Comparison of ENCODE assay signal across 1 cellular context in the genomic region with DNA sequence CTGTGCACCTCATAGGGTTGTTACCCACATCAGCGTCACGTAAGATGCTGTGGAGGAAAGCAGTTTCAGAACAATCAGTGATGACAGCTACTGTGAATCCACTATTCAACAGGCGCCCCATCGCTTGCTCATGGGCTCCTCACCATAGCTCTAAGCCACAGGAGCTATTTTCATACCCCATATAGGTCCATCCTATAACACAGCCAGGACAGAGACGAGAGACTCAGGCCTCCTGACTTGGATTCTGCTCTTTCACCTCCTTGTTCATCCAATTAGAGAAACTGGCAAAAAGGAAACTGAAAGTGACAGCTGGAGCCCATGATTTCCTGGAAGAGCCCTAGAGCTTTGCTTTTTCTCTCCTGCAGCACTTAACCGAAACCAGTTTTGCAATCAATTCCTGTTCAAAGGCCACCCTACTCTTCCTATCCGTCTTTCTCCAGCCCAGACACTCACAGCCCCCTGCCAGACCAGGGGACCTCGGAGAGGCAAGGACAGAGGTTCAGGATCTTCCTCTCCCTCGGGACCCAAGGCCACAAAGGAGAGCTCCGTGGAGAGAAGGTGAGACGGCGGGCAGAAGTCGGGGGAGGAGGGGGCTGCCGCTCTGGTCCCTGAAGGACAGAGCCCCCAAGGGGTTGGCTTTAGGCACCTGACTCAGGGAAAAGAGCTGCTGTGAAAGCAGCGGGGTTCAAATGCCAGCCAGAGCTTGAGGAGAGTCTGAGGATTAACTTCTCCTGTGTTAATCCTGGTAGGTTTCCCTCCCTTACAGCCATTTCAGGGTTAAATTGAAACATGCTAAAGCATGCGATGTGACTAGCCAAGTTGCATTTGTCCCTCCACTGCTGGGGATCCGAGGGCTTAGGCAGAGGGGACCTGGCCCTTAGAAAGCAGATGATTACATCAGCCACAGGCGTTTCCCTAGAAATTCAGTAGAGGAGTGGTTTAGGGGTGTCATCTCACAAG.
TF ChIP-seq lines count a peak whose summit lies in the region.

A gene with protein sequence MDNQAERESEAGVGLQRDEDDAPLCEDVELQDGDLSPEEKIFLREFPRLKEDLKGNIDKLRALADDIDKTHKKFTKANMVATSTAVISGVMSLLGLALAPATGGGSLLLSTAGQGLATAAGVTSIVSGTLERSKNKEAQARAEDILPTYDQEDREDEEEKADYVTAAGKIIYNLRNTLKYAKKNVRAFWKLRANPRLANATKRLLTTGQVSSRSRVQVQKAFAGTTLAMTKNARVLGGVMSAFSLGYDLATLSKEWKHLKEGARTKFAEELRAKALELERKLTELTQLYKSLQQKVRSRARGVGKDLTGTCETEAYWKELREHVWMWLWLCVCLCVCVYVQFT (plus strand): TSS at position 381 of the 960 bp plus-strand sequence. CDS start 7,980 bp downstream, outside the sequence.

TF ChIP-seq in HepG2, 621 proteins besides CTCF, POLR2A, EP300 and RAD21 (continued from another document and continues in another):
- TF ChIP-seq STAT6 (CRISPR knock-in tag; IDR thresholded peaks at IDR 0.05; ENCODE audit: borderline replicate concordance) (no peak), MIER3 (CRISPR knock-in tag; IDR thresholded peaks at IDR 0.05; ENCODE audit: borderline replicate concordance) (no peak), MYPOP (CRISPR knock-in tag; IDR thresholded peaks at IDR 0.05) (no peak), HMGA1 (CRISPR knock-in tag; conservative IDR thresholded peaks at IDR 0.05) (no peak), RXRA (CRISPR knock-in tag; IDR thresholded peaks at IDR 0.05) (no peak; the same call in 1 of the 2 replicates), ZNF484 (CRISPR knock-in tag; IDR thresholded peaks at IDR 0.05; ENCODE audit: borderline replicate concordance, low read depth) (no peak), ZNF496 (CRISPR knock-in tag; IDR thresholded peaks at IDR 0.05; ENCODE audit: insufficient replicate concordance) (no peak), NR1H2 (CRISPR knock-in tag; IDR thresholded peaks at IDR 0.05; ENCODE audit: borderline replicate concordance, low read depth) (no peak), ZNF138 (CRISPR knock-in tag; IDR thresholded peaks at IDR 0.05; ENCODE audit: low read depth) (0 out of 2 replicates have a peak, but pooled peaks have one; percentile 50), MEF2D (CRISPR knock-in tag; IDR thresholded peaks at IDR 0.05) (0 out of 2 replicates have a peak, but pooled peaks have one; percentile 35), PRMT3 (CRISPR knock-in tag; IDR thresholded peaks at IDR 0.05; ENCODE audit: borderline replicate concordance, low read depth) (no peak), ZFP1 (CRISPR knock-in tag; IDR thresholded peaks at IDR 0.05) (no peak), ZNF343 (CRISPR knock-in tag; IDR thresholded peaks at IDR 0.05) (no peak), ZBTB37 (CRISPR knock-in tag; IDR thresholded peaks at IDR 0.05) (no peak), FOSL1 (CRISPR knock-in tag; IDR thresholded peaks at IDR 0.05; ENCODE audit: borderline replicate concordance) (peak; percentile 20; the same call in 1 of the 2 replicates), ZNF230 (CRISPR knock-in tag; IDR thresholded peaks at IDR 0.05) (no peak), HNRNPL (IDR thresholded peaks at IDR 0.05; ENCODE audit: low read depth, low read length) (no peak), AKAP8 (CRISPR knock-in tag; IDR thresholded peaks at IDR 0.05) (no peak), RCOR2 (CRISPR knock-in tag; IDR thresholded peaks at IDR 0.05) (0 out of 2 replicates have a peak, but pooled peaks have one; percentile 15), KDM6A (CRISPR knock-in tag; IDR thresholded peaks at IDR 0.05; ENCODE audit: low read depth) (no peak), FOXJ3 (CRISPR knock-in tag; IDR thresholded peaks at IDR 0.05; ENCODE audit: borderline replicate concordance) (no peak), MED13 (CRISPR knock-in tag; IDR thresholded peaks at IDR 0.05) (no peak), KLF11 (CRISPR knock-in tag; IDR thresholded peaks at IDR 0.05) (0 out of 2 replicates have a peak, but pooled peaks have one; percentile 59), USF2 (IDR thresholded peaks at IDR 0.05; ENCODE audit: low read depth, low read length) (no peak), USF2 (CRISPR knock-in tag; IDR thresholded peaks at IDR 0.05; ENCODE audit: borderline replicate concordance) (peak; percentile 48; the same call in 1 of the 2 replicates), RBM22 (optimal IDR thresholded peaks at IDR 0.05; ENCODE audit: low read length) (no peak), ZSCAN12 (CRISPR knock-in tag; IDR thresholded peaks at IDR 0.05) (no peak; the same call in 1 of the 2 replicates), KLF13 (CRISPR knock-in tag; IDR thresholded peaks at IDR 0.05) (no peak), ZSCAN20 (CRISPR knock-in tag; IDR thresholded peaks at IDR 0.05; ENCODE audit: borderline replicate concordance) (no peak), GLI4 (CRISPR knock-in tag; IDR thresholded peaks at IDR 0.05; ENCODE audit: borderline replicate concordance) (no peak)
- TF ChIP-seq, protein P1, sequence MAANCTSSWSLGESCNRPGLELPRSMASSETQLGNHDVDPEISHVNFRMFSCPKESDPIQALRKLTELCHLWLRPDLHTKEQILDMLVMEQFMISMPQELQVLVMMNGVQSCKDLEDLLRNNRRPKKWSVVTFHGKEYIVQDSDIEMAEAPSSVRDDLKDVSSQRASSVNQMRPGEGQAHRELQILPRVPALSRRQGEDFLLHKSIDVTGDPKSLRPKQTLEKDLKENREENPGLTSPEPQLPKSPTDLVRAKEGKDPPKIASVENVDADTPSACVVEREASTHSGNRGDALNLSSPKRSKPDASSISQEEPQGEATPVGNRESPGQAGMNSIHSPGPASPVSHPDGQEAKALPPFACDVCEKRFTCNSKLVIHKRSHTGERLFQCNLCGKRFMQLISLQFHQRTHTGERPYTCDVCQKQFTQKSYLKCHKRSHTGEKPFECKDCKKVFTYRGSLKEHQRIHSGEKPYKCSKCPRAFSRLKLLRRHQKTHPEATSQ (CRISPR knock-in tag; IDR thresholded peaks at IDR 0.05; ENCODE audit: borderline replicate concordance), result no peak
- TF ChIP-seq, protein P2, sequence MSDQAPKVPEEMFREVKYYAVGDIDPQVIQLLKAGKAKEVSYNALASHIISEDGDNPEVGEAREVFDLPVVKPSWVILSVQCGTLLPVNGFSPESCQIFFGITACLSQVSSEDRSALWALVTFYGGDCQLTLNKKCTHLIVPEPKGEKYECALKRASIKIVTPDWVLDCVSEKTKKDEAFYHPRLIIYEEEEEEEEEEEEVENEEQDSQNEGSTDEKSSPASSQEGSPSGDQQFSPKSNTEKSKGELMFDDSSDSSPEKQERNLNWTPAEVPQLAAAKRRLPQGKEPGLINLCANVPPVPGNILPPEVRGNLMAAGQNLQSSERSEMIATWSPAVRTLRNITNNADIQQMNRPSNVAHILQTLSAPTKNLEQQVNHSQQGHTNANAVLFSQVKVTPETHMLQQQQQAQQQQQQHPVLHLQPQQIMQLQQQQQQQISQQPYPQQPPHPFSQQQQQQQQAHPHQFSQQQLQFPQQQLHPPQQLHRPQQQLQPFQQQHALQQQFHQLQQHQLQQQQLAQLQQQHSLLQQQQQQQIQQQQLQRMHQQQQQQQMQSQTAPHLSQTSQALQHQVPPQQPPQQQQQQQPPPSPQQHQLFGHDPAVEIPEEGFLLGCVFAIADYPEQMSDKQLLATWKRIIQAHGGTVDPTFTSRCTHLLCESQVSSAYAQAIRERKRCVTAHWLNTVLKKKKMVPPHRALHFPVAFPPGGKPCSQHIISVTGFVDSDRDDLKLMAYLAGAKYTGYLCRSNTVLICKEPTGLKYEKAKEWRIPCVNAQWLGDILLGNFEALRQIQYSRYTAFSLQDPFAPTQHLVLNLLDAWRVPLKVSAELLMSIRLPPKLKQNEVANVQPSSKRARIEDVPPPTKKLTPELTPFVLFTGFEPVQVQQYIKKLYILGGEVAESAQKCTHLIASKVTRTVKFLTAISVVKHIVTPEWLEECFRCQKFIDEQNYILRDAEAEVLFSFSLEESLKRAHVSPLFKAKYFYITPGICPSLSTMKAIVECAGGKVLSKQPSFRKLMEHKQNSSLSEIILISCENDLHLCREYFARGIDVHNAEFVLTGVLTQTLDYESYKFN (CRISPR knock-in tag; conservative IDR thresholded peaks at IDR 0.05), result peak; percentile 56; the same call in 1 of the 2 replicates
- TF ChIP-seq, protein P3, sequence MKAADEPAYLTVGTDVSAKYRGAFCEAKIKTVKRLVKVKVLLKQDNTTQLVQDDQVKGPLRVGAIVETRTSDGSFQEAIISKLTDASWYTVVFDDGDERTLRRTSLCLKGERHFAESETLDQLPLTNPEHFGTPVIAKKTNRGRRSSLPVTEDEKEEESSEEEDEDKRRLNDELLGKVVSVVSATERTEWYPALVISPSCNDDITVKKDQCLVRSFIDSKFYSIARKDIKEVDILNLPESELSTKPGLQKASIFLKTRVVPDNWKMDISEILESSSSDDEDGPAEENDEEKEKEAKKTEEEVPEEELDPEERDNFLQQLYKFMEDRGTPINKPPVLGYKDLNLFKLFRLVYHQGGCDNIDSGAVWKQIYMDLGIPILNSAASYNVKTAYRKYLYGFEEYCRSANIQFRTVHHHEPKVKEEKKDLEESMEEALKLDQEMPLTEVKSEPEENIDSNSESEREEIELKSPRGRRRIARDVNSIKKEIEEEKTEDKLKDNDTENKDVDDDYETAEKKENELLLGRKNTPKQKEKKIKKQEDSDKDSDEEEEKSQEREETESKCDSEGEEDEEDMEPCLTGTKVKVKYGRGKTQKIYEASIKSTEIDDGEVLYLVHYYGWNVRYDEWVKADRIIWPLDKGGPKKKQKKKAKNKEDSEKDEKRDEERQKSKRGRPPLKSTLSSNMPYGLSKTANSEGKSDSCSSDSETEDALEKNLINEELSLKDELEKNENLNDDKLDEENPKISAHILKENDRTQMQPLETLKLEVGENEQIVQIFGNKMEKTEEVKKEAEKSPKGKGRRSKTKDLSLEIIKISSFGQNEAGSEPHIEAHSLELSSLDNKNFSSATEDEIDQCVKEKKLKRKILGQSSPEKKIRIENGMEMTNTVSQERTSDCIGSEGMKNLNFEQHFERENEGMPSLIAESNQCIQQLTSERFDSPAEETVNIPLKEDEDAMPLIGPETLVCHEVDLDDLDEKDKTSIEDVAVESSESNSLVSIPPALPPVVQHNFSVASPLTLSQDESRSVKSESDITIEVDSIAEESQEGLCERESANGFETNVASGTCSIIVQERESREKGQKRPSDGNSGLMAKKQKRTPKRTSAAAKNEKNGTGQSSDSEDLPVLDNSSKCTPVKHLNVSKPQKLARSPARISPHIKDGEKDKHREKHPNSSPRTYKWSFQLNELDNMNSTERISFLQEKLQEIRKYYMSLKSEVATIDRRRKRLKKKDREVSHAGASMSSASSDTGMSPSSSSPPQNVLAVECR (CRISPR knock-in tag; IDR thresholded peaks at IDR 0.05; ENCODE audit: borderline replicate concordance), result peak; percentile 59; the same call in 1 of the 2 replicates
- TF ChIP-seq, protein P4, sequence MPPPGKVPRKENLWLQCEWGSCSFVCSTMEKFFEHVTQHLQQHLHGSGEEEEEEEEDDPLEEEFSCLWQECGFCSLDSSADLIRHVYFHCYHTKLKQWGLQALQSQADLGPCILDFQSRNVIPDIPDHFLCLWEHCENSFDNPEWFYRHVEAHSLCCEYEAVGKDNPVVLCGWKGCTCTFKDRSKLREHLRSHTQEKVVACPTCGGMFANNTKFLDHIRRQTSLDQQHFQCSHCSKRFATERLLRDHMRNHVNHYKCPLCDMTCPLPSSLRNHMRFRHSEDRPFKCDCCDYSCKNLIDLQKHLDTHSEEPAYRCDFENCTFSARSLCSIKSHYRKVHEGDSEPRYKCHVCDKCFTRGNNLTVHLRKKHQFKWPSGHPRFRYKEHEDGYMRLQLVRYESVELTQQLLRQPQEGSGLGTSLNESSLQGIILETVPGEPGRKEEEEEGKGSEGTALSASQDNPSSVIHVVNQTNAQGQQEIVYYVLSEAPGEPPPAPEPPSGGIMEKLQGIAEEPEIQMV (CRISPR knock-in tag; IDR thresholded peaks at IDR 0.05; ENCODE audit: low read depth), result no peak
